9 cellular contexts compared by ENCODE assay signal in the genomic region with DNA sequence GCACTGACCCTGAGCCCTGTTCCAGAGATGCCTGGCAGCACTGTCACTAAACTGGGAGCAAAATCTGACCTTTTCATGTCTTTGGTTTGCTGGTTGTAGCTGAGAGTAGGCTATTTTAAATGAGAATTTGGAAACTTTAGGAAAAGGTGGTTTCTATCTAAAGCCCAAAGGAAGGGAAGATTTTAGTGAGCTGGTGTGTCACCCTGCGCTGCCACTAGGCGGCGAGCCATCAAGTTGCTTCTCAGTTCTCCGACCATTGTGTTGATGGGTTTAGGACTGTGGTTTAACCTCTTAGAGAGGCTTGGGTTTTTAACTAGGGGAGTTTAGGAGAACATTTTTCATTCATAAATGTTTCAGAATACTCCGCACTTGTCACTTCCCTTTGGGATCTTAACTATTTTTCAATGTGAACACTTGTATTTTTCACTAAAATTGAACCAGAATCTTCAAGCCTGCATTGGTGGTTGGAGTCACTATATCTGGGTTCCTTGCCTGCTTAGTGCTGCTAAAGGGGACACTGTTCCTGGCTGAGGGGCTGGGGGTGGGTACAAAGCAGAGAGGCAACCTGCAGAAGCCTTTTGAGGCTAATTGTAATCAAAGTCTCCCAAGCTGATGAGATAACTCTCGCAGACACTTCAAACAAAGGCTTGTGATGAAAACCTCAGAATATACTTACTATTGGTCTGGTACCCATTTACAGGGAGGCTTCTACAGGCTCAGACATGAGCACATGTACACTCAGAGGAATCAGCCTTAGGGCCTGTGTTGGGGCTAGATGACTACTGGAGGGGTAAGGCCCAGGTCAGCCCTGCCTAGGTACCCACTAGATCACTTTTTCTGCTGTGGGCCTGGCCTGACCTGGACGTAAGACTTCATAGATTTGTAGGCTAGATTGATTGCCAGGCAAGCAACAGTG. TPM values are rescaled to one million over a fixed set of nuclear protein-coding genes. Genes with fewer than 3 reads are reported as not detected.
A peak's percentile ranks its signal among the peaks of the same experiment; 100 is the strongest.
DNase-seq lines count a peak whose midpoint lies in the region; ATAC-seq and TF ChIP-seq lines count a peak whose summit lies in the region.
"Had no signal": no experiment of that assay in that cellular context is flagged by ENCODE, and none has a peak within 500 bp of the region (broad histone marks: within the 10 kb centered on the region; RNA-seq: fewer than 3 reads in every experiment).

No MANE protein-coding gene starts in this region.

- no peaks in the 10 kb centered on the region for H3K9me2 ChIP-seq in HCT116 (ENCODE audit: insufficient read depth)

- peaks cover 5% of the 10 kb centered on the region; the same call in 1 of the 2 replicates for H4K20me1 ChIP-seq in HCT116 (ENCODE audit: insufficient read depth)

- H3K27me3 ChIP-seq in BE2C: no peaks in the 10 kb centered on the region
- H3K27me3 ChIP-seq in HCT116 (ENCODE audit: insufficient read depth, low read length): no peaks in the 10 kb centered on the region
- H3K27me3 ChIP-seq in layer of hippocampus (ENCODE audit: control insufficient read depth, insufficient read depth, low read length): no peaks in the 10 kb centered on the region
- no peaks in the 10 kb centered on the region for H3K27me3 ChIP-seq in effector memory CD4-positive, alpha-beta T cell (replicated peaks; ENCODE audit: control insufficient read depth, insufficient read depth, low read length, poor library complexity, severe bottlenecking)

- peak overlapping the region; percentile 37 for H3K27ac ChIP-seq in HCT116 (ENCODE audit: low read depth, low read length)
- peak overlapping the region; percentile 33 for H3K27ac ChIP-seq in layer of hippocampus (ENCODE audit: low read depth, low read length)
- no peak overlapping the region for H3K27ac ChIP-seq in effector memory CD4-positive, alpha-beta T cell (ENCODE audit: insufficient read depth, low read length, poor library complexity, severe bottlenecking)

- peak overlapping the region; percentile 41 for H3K4me2 ChIP-seq in HCT116 (ENCODE audit: low read length)

- TF ChIP-seq CTCF in BE2C (IDR thresholded peaks at IDR 0.05; ENCODE audit: low read depth, low read length): peak; percentile 61
- TF ChIP-seq CTCF in HCT116 (IDR thresholded peaks at IDR 0.05 in 2 of 3, conservative IDR thresholded peaks at IDR 0.05 in 1 of 3; ENCODE audit: borderline replicate concordance in 1 of 3, insufficient read depth in 1 of 3, low read depth in 2 of 3, low read length in 2 of 3): peak; percentile 34 to 95 (median 86); a peak in 4 of 6 replicates

- POLR2A ChIA-PET in HCT116 (lab: Charles Lee): no interaction called here
- POLR2A ChIA-PET in activated CD8-positive, alpha-beta T cell treated with anti-CD3 and anti-CD28 coated beads, Interleukin-2, amount 10 ng/mL, durations not matched to agents 7 days and 5 days (lab: Charles Lee): no interaction called here

- peak overlapping the region; percentile 48 for H3K27ac Mint-ChIP-seq in activated CD8-positive, alpha-beta T cell treated with anti-CD3 and anti-CD28 coated beads, Interleukin-2, amount 10 ng/mL, durations not matched to agents 7 days and 5 days

- intact Hi-C loops in HCT116 (cut with micrococcal nuclease) (loop anchor here (10.0 kb wide), 1 partner anchor 458 kb away; no protein-coding TSS in a partner anchor), left colon (cut with DNase I, micrococcal nuclease) (no loop called here)

- H3K4me3 Mint-ChIP-seq in activated CD8-positive, alpha-beta T cell treated with anti-CD3 and anti-CD28 coated beads, Interleukin-2, amount 10 ng/mL, durations not matched to agents 7 days and 5 days: no peak overlapping the region

- peak; percentile 31 for DNase-seq in BE2C
- no peak for DNase-seq in HCT116 (ENCODE audit: low read depth, low spot score)
- DNase-seq in activated CD8-positive, alpha-beta T cell treated with anti-CD3 and anti-CD28 coated beads, Interleukin-2, amount 10 ng/mL, durations not matched to agents 7 days and 5 days: no peak
- no peak for DNase-seq in NCI-H510A treated with DMSO at 0.1 percent for 48 hours (lab: John Stamatoyannopoulos, UW)
- no peak for DNase-seq in left colon
- no peak for DNase-seq in NCI-H526 treated with DMSO at 0.1 percent for 48 hours (lab: John Stamatoyannopoulos, UW)
- DNase-seq in effector memory CD4-positive, alpha-beta T cell: no peak

- H3K36me3 Mint-ChIP-seq in activated CD8-positive, alpha-beta T cell treated with anti-CD3 and anti-CD28 coated beads, Interleukin-2, amount 10 ng/mL, durations not matched to agents 7 days and 5 days (ENCODE audit: low read depth): peaks cover 62% of the 10 kb centered on the region

- H3K9me3 Mint-ChIP-seq in activated CD8-positive, alpha-beta T cell treated with anti-CD3 and anti-CD28 coated beads, Interleukin-2, amount 10 ng/mL, durations not matched to agents 7 days and 5 days (ENCODE audit: insufficient read depth): no peaks in the 10 kb centered on the region

- no peaks in the 10 kb centered on the region for H3K27me3 Mint-ChIP-seq in activated CD8-positive, alpha-beta T cell treated with anti-CD3 and anti-CD28 coated beads, Interleukin-2, amount 10 ng/mL, durations not matched to agents 7 days and 5 days (ENCODE audit: low read depth)

- RAD21 ChIA-PET in HCT116 (lab: Charles Lee; ENCODE audit: low non-redundant PET in 1 of 2, low total read pairs in 2 of 2, uncharacterized antibody in 2 of 2, unreplicated experiment in 2 of 2): no interaction called here

- H3K4me3 ChIP-seq in BE2C (ENCODE audit: low read depth, low read length): no peak overlapping the region
- no peak overlapping the region for H3K4me3 ChIP-seq in HCT116 (replicated peaks in 1 of 2; ENCODE audit: low read depth in 1 of 2, low read length in 2 of 2)
- H3K4me3 ChIP-seq in effector memory CD4-positive, alpha-beta T cell (ENCODE audit: insufficient read depth, low read depth, low read length, poor library complexity, severe bottlenecking): no peak overlapping the region

- no peaks in the 10 kb centered on the region for H3K9me3 ChIP-seq in BE2C
- H3K9me3 ChIP-seq in HCT116 (ENCODE audit: control insufficient read depth in 1 of 2, insufficient read depth in 1 of 2, low read depth in 1 of 2, low read length in 2 of 2): no peaks in the 10 kb centered on the region
- no peaks in the 10 kb centered on the region for H3K9me3 ChIP-seq in effector memory CD4-positive, alpha-beta T cell (ENCODE audit: control insufficient read depth, low read length)

- ATAC-seq in HCT116: peak; percentile 75
- ATAC-seq in activated CD8-positive, alpha-beta T cell treated with anti-CD3 and anti-CD28 coated beads, Interleukin-2, amount 10 ng/mL, durations not matched to agents 7 days and 5 days: no peak
- no peak for ATAC-seq in left colon

- peaks cover 82% of the 10 kb centered on the region for H3K79me2 ChIP-seq in HCT116 (ENCODE audit: insufficient read depth, low read length)

- H3K4me1 ChIP-seq in BE2C (peaks cover 25% of the 10 kb centered on the region), HCT116 (ENCODE audit: control insufficient read depth in 1 of 2, insufficient read depth in 2 of 2, low read length in 2 of 2) (peaks cover 26 to 30% of the 10 kb centered on the region in 2 experiments)
- no peaks in the 10 kb centered on the region for H3K4me1 ChIP-seq in effector memory CD4-positive, alpha-beta T cell (ENCODE audit: control insufficient read depth, insufficient read depth, low read length, poor library complexity, severe bottlenecking)

- peak; percentile 37 for TF ChIP-seq RAD21 in HCT116 (IDR thresholded peaks at IDR 0.05; ENCODE audit: low read depth)

- TF ChIP-seq POLR2A in HCT116 (IDR thresholded peaks at IDR 0.05; ENCODE audit: borderline replicate concordance, extremely low read depth, insufficient read depth, insufficient read length): no peak

- peaks cover 52% of the 10 kb centered on the region for H3K4me1 Mint-ChIP-seq in activated CD8-positive, alpha-beta T cell treated with anti-CD3 and anti-CD28 coated beads, Interleukin-2, amount 10 ng/mL, durations not matched to agents 7 days and 5 days (ENCODE audit: low read depth)

- no peak overlapping the region for H3K9ac ChIP-seq in HCT116 (ENCODE audit: low read length)

- BruUV-seq in HCT116 (replicated peaks; lab: Mats Ljungman, UMichigan): no TSS peak

- H3K36me3 ChIP-seq in BE2C (peaks cover 11% of the 10 kb centered on the region), HCT116 (ENCODE audit: control insufficient read depth in 1 of 2, insufficient read depth in 2 of 2, low read length in 2 of 2) (peaks cover 9 to 45% of the 10 kb centered on the region in 2 experiments; a peak in 3 of 4 replicates)
- peaks cover 27% of the 10 kb centered on the region for H3K36me3 ChIP-seq in effector memory CD4-positive, alpha-beta T cell (ENCODE audit: control insufficient read depth, insufficient read depth, low read length)

- CTCF ChIA-PET in HCT116 (lab: Charles Lee): interaction anchor here (0.8 to 1.4 kb wide), 8 partner anchors 8 to 704 kb away, joined by 3 to 9 read pairs (median 3); partner anchors contain the start of genes EXOSC7 and ZDHHC3
- CTCF ChIA-PET in activated CD8-positive, alpha-beta T cell treated with anti-CD3 and anti-CD28 coated beads, Interleukin-2, amount 10 ng/mL, durations not matched to agents 7 days and 5 days (lab: Charles Lee): interaction anchor here (0.6 to 8.7 kb wide), 15 partner anchors 8 to 218 kb away, joined by 3 to 52 read pairs (median 5); partner anchors contain the start of genes EXOSC7 and ZDHHC3

- no peak overlapping the region for H2AFZ ChIP-seq in HCT116 (ENCODE audit: low read depth, low read length, poor library complexity, severe bottlenecking)

TF ChIP-seq in HCT116, 20 proteins besides CTCF, POLR2A, EP300 and RAD21 (continues in another document):
- TF ChIP-seq TCF7L2 (IDR thresholded peaks at IDR 0.05; ENCODE audit: borderline replicate concordance, extremely low read depth, insufficient read depth, insufficient read length) (no peak), ZFX (IDR thresholded peaks at IDR 0.05) (no peak), ELF1 (IDR thresholded peaks at IDR 0.05; ENCODE audit: borderline replicate concordance, low read depth) (no peak), FOSL1 (IDR thresholded peaks at IDR 0.05; ENCODE audit: low read depth) (no peak)

RNA-seq across cellular contexts. Expression of gene EXOSC7, which starts 16.8 kb away (rescaled TPM):
- polyA plus RNA-seq in BE2C (2012; ENCODE audit: insufficient read depth, insufficient read length, low read depth): 94.3 TPM
- total RNA-seq in HCT116 (2021; ENCODE audit: unreplicated experiment) (72.6 TPM), left colon (10 to 100 TPM; 18.9 to 22.2 TPM)
- 99.2 and 104 TPM in 2 replicates for polyA plus RNA-seq in HCT116 (2012)
- 10 to 100 TPM; 49.5 to 50.1 TPM for total RNA-seq in activated CD8-positive, alpha-beta T cell treated with anti-CD3 and anti-CD28 coated beads, Interleukin-2, amount 10 ng/mL, durations not matched to agents 7 days and 5 days

RNA-seq across cellular contexts. Expression of gene ZDHHC3, which starts 16.8 kb away (rescaled TPM):
- 47.5 TPM for polyA plus RNA-seq in BE2C (2012; ENCODE audit: insufficient read depth, insufficient read length, low read depth)
- 61.1 TPM for total RNA-seq in HCT116 (2021; ENCODE audit: unreplicated experiment)
- 63.4 and 73.1 TPM in 2 replicates for polyA plus RNA-seq in HCT116 (2012)
- 10 to 100 TPM; 62.3 to 71.3 TPM for total RNA-seq in activated CD8-positive, alpha-beta T cell treated with anti-CD3 and anti-CD28 coated beads, Interleukin-2, amount 10 ng/mL, durations not matched to agents 7 days and 5 days
- 100 to 1,000 TPM; 152 to 171 TPM for total RNA-seq in left colon

RNA-seq across cellular contexts. Expression of gene CLEC3B, which starts 33.3 kb away (rescaled TPM):
- not detected for polyA plus RNA-seq in BE2C (2012; ENCODE audit: insufficient read depth, insufficient read length, low read depth)
- total RNA-seq in HCT116 (2021; ENCODE audit: unreplicated experiment) (0.57 TPM), left colon (10 to 100 TPM; 13.7 to 19.2 TPM)
- 0.26 and 0.51 TPM in 2 replicates for polyA plus RNA-seq in HCT116 (2012)
- total RNA-seq in activated CD8-positive, alpha-beta T cell treated with anti-CD3 and anti-CD28 coated beads, Interleukin-2, amount 10 ng/mL, durations not matched to agents 7 days and 5 days: under 1 TPM; 0.29 TPM
- total RNA-seq: HT1080 had no signal
